In the genomic region with DNA sequence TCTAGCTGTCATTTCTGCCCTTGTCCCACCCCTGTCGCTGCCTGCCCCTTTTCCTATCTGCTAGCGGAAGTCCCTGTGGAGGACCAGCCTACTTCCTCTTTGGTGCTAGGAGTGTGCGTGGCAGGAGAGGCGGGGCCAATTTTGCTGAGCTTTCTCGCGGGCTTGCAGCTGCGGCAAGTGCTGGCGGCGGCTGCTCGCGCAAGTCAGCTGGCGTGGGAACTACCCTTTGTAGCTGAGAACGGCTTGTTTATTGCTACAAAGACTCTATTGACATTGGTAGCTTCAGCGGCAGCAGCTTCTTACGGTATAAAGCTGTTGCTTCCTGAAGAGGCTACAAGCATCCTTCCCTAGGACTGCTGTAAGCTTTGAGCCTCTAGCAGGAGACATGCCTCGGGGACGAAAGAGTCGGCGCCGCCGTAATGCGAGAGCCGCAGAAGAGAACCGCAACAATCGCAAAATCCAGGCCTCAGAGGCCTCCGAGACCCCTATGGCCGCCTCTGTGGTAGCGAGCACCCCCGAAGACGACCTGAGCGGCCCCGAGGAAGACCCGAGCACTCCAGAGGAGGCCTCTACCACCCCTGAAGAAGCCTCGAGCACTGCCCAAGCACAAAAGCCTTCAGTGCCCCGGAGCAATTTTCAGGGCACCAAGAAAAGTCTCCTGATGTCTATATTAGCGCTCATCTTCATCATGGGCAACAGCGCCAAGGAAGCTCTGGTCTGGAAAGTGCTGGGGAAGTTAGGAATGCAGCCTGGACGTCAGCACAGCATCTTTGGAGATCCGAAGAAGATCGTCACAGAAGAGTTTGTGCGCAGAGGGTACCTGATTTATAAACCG, we compare ENCODE assay signal across 8 cellular contexts. TPM values are rescaled to one million over a fixed set of nuclear protein-coding genes. Genes with fewer than 3 reads are reported as not detected.
A peak's percentile ranks its signal among the peaks of the same experiment; 100 is the strongest.
DNase-seq lines count a peak whose midpoint lies in the region; ATAC-seq and TF ChIP-seq lines count a peak whose summit lies in the region.

A gene with protein sequence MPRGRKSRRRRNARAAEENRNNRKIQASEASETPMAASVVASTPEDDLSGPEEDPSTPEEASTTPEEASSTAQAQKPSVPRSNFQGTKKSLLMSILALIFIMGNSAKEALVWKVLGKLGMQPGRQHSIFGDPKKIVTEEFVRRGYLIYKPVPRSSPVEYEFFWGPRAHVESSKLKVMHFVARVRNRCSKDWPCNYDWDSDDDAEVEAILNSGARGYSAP (plus strand): TSS at position 138 of the 835 bp plus-strand sequence. CDS start 248 bp downstream, at position 386.

- no peaks in the 10 kb centered on the region for H3K9me3 Mint-ChIP-seq in activated CD4-positive, alpha-beta memory T cell treated with anti-CD3 and anti-CD28 coated beads for 36 hours

- H3K4me3 ChIP-seq in liver (ENCODE audit: low read depth in 1 of 3, low read length in 3 of 3): peak within 1 kb of the TSS; percentile 73 to 88 (median 75)

- POLR2A ChIA-PET in activated CD4-positive, alpha-beta memory T cell treated with anti-CD3 and anti-CD28 coated beads for 36 hours (lab: Charles Lee): interaction anchor here (1.3 kb wide), 1 partner anchor 37 kb away, joined by 8 read pairs; a partner anchor contains a TSS

- peaks cover 0 to 15% (median 8%) of the 10 kb centered on the region in 4 donors for H3K4me1 ChIP-seq in liver (ENCODE audit: control insufficient read depth in 4 of 4, insufficient read depth in 4 of 4, low read length in 3 of 4)

- peaks cover 2% of the 10 kb centered on the region for H3K36me3 Mint-ChIP-seq in activated CD4-positive, alpha-beta memory T cell treated with anti-CD3 and anti-CD28 coated beads for 36 hours

- peaks cover 8% of the 10 kb centered on the region for H3K4me1 Mint-ChIP-seq in activated CD4-positive, alpha-beta memory T cell treated with anti-CD3 and anti-CD28 coated beads for 36 hours (ENCODE audit: low read depth)

- under 1% methylated on average over 42 of the region's 42 CpGs for WGBS in liver

- H3K9me3 ChIP-seq in liver (ENCODE audit: control insufficient read depth in 4 of 4, low read length in 3 of 4): no peaks in the 10 kb centered on the region

- DNase-seq in ACHN (peak; percentile 54), NCI-H748 treated with DMSO at 0.1 percent for 48 hours (lab: John Stamatoyannopoulos, UW) (peak; percentile 67), dermis microvascular lymphatic vessel endothelial cell (ENCODE audit: low read depth in 2 of 2) (peak; percentile 57 to 78)
- DNase-seq in activated CD4-positive, alpha-beta memory T cell treated with anti-CD3 and anti-CD28 coated beads for 36 hours: peak; percentile 87
- DNase-seq in stimulated activated CD4-positive, alpha-beta T cell treated with anti-CD3 and anti-CD28 coated beads, Interleukin-4, amount 100 ng/mL, for 1 hour: peak; percentile 76

- H3K36me3 ChIP-seq in liver (ENCODE audit: control insufficient read depth in 4 of 4, insufficient read depth in 3 of 4, low read depth in 1 of 4, low read length in 3 of 4): no peaks in the 10 kb centered on the region

- peak within 1 kb of the TSS; percentile 95 for H3K4me3 Mint-ChIP-seq in activated CD4-positive, alpha-beta memory T cell treated with anti-CD3 and anti-CD28 coated beads for 36 hours

- peak within 1 kb of the TSS; percentile 91 for H3K27ac Mint-ChIP-seq in activated CD4-positive, alpha-beta memory T cell treated with anti-CD3 and anti-CD28 coated beads for 36 hours

- in situ Hi-C loops in ACHN (cut with HindIII; ENCODE audit: low pct_ligation_motif_present, low pct_unique_long_range_greater_than_20kb, low sequenced_read_pairs): no loop called here

- peak; percentile 98 for ATAC-seq in GM18867 (IDR thresholded peaks at IDR 0.05; ENCODE audit: unreplicated experiment)
- peak; percentile 91 for ATAC-seq in HG03103 (IDR thresholded peaks at IDR 0.05; ENCODE audit: low read depth, unreplicated experiment)

- intact Hi-C loops in activated CD4-positive, alpha-beta memory T cell treated with anti-CD3 and anti-CD28 coated beads for 36 hours (cut with micrococcal nuclease): no loop called here

- CTCF ChIA-PET in activated CD4-positive, alpha-beta memory T cell treated with anti-CD3 and anti-CD28 coated beads for 36 hours (lab: Charles Lee): interaction anchor here (0.8 to 1.6 kb wide), 4 partner anchors 37 to 795 kb away, joined by 3 to 7 read pairs (median 3); a partner anchor contains a TSS

- TF ChIP-seq RAD21 in liver (IDR thresholded peaks at IDR 0.05): peak in 1 of 2 donors; percentile 49

- H3K27ac ChIP-seq in liver (ENCODE audit: low read depth in 1 of 2, low read length in 2 of 2): peak within 1 kb of the TSS; percentile 27 to 61

- TF ChIP-seq CTCF in liver (IDR thresholded peaks at IDR 0.05; ENCODE audit: low read depth, low read length, missing input control): no peak

- H3K27me3 ChIP-seq in liver (ENCODE audit: control insufficient read depth in 4 of 4, insufficient read depth in 4 of 4, low read length in 3 of 4): no peaks in the 10 kb centered on the region

- peak within 1 kb of the TSS; percentile 6 to 74 for H3K9ac ChIP-seq in liver (ENCODE audit: low read depth in 1 of 2, low read length in 2 of 2)

- H3K27me3 Mint-ChIP-seq in activated CD4-positive, alpha-beta memory T cell treated with anti-CD3 and anti-CD28 coated beads for 36 hours: no peaks in the 10 kb centered on the region

TF ChIP-seq in liver, 16 proteins besides CTCF, POLR2A, EP300 and RAD21:
- TF ChIP-seq, protein P1, sequence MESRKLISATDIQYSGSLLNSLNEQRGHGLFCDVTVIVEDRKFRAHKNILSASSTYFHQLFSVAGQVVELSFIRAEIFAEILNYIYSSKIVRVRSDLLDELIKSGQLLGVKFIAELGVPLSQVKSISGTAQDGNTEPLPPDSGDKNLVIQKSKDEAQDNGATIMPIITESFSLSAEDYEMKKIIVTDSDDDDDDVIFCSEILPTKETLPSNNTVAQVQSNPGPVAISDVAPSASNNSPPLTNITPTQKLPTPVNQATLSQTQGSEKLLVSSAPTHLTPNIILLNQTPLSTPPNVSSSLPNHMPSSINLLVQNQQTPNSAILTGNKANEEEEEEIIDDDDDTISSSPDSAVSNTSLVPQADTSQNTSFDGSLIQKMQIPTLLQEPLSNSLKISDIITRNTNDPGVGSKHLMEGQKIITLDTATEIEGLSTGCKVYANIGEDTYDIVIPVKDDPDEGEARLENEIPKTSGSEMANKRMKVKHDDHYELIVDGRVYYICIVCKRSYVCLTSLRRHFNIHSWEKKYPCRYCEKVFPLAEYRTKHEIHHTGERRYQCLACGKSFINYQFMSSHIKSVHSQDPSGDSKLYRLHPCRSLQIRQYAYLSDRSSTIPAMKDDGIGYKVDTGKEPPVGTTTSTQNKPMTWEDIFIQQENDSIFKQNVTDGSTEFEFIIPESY (IDR thresholded peaks at IDR 0.05): peak; percentile 66
- no peak for TF ChIP-seq HNF4A (conservative IDR thresholded peaks at IDR 0.05)
- TF ChIP-seq, protein P2, sequence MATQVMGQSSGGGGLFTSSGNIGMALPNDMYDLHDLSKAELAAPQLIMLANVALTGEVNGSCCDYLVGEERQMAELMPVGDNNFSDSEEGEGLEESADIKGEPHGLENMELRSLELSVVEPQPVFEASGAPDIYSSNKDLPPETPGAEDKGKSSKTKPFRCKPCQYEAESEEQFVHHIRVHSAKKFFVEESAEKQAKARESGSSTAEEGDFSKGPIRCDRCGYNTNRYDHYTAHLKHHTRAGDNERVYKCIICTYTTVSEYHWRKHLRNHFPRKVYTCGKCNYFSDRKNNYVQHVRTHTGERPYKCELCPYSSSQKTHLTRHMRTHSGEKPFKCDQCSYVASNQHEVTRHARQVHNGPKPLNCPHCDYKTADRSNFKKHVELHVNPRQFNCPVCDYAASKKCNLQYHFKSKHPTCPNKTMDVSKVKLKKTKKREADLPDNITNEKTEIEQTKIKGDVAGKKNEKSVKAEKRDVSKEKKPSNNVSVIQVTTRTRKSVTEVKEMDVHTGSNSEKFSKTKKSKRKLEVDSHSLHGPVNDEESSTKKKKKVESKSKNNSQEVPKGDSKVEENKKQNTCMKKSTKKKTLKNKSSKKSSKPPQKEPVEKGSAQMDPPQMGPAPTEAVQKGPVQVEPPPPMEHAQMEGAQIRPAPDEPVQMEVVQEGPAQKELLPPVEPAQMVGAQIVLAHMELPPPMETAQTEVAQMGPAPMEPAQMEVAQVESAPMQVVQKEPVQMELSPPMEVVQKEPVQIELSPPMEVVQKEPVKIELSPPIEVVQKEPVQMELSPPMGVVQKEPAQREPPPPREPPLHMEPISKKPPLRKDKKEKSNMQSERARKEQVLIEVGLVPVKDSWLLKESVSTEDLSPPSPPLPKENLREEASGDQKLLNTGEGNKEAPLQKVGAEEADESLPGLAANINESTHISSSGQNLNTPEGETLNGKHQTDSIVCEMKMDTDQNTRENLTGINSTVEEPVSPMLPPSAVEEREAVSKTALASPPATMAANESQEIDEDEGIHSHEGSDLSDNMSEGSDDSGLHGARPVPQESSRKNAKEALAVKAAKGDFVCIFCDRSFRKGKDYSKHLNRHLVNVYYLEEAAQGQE (IDR thresholded peaks at IDR 0.05): no peak
- peak; percentile 35 for TF ChIP-seq YY1 (IDR thresholded peaks at IDR 0.05)
- peak; percentile 26 to 43 for TF ChIP-seq EGR1 (IDR thresholded peaks at IDR 0.05; ENCODE audit: low read depth in 2 of 2)
- no peak for TF ChIP-seq TAF1 (conservative IDR thresholded peaks at IDR 0.05)
- TF ChIP-seq, protein P3, sequence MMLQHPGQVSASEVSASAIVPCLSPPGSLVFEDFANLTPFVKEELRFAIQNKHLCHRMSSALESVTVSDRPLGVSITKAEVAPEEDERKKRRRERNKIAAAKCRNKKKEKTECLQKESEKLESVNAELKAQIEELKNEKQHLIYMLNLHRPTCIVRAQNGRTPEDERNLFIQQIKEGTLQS (IDR thresholded peaks at IDR 0.05): no peak
- TF ChIP-seq RXRA (IDR thresholded peaks at IDR 0.05): peak; percentile 10 to 20
- TF ChIP-seq, protein P4, sequence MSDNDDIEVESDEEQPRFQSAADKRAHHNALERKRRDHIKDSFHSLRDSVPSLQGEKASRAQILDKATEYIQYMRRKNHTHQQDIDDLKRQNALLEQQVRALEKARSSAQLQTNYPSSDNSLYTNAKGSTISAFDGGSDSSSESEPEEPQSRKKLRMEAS (IDR thresholded peaks at IDR 0.05): peak; percentile 89
- TF ChIP-seq NR2F2 (IDR thresholded peaks at IDR 0.05): no peak
- peak; percentile 76 to 91 for TF ChIP-seq GABPA (IDR thresholded peaks at IDR 0.05 in 1 of 2, conservative IDR thresholded peaks at IDR 0.05 in 1 of 2)
- TF ChIP-seq FOXA1 (IDR thresholded peaks at IDR 0.05): no peak

RNA-seq across cellular contexts. Expression of the gene that starts here (rescaled TPM):
- total RNA-seq in activated CD4-positive, alpha-beta memory T cell treated with anti-CD3 and anti-CD28 coated beads for 36 hours: 10 to 100 TPM; 19.1 to 20.0 TPM
- total RNA-seq in dermis microvascular lymphatic vessel endothelial cell (11.7 and 18.6 TPM in 2 replicates), liver (10 to 100 TPM; 11.8 to 18.0 TPM)
- polyA plus RNA-seq in liver: 10 to 100 TPM in 1 of 2 donors, 1 to 10 TPM in 1; 6.0 to 11.0 TPM

Comparison
In these comparisons a context has a peak if more than half of its experiments do, and no peak if none do; other contexts are left out.
1. Peak in every context shown above with its lines: DNase-seq, ATAC-seq, H3K4me3 ChIP-seq and H3K27ac ChIP-seq.